In the genomic region with DNA sequence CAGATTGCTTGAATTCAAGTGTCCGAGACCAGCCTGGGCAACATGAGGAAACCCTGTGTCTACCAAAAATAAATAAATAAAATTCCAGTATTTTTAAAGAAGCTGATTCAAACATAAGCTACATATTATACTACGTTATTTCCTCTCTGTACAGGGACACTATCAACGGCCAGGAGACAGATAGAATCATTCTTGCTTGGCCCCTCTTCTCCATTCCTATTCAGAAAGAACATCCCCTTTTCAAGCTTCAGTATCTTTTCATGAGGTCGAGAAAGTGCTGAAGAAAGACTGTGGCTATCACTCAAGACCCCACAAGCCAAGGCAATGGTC, we compare ENCODE assay signal across 8 cellular contexts. TPM values are rescaled to one million over a fixed set of nuclear protein-coding genes. Genes with fewer than 3 reads are reported as not detected.
DNase-seq lines count a peak whose midpoint lies in the region; ATAC-seq and TF ChIP-seq lines count a peak whose summit lies in the region.

No MANE protein-coding gene starts in this region.

- H3K4me1 Mint-ChIP-seq in CD8-positive, alpha-beta T cell (ENCODE audit: low read depth) = peaks cover 49% of the 10 kb centered on the region

- TF ChIP-seq CTCF in CD8-positive, alpha-beta T cell (IDR thresholded peaks at IDR 0.05) = no peak
- no peak for TF ChIP-seq CTCF in SK-N-SH (IDR thresholded peaks at IDR 0.05)
- no peak for TF ChIP-seq CTCF in gastroesophageal sphincter (IDR thresholded peaks at IDR 0.05)
- TF ChIP-seq CTCF in spleen (IDR thresholded peaks at IDR 0.05 in 8 of 11, conservative IDR thresholded peaks at IDR 0.05 in 3 of 11) = no peak

- CTCF ChIA-PET in CD8-positive, alpha-beta T cell (lab: Charles Lee) = interaction anchor here (0.7 to 5.0 kb wide), 8 partner anchors 9 to 203 kb away, joined by 3 to 42 read pairs (median 6); partner anchors contain the start of gene PPM1A
- CTCF ChIA-PET in SK-N-SH (lab: Yijun Ruan, JAX) = interaction anchor here (0.6 to 3.5 kb wide), 8 partner anchors 9 to 290 kb away, joined by 3 to 33 read pairs (median 5); no protein-coding TSS in a partner anchor

- H3K27me3 Mint-ChIP-seq in CD8-positive, alpha-beta T cell (ENCODE audit: low read depth) = no peaks in the 10 kb centered on the region

- H3K9ac ChIP-seq in GM23248 (peak overlapping the region; percentile 87), SK-N-SH (peak overlapping the region; percentile 82)

- H3K9me3 ChIP-seq in CD8-positive, alpha-beta T cell (ENCODE audit: low read length) = no peaks in the 10 kb centered on the region
- no peaks in the 10 kb centered on the region for H3K9me3 ChIP-seq in GM23248 (ENCODE audit: low read depth)
- H3K9me3 ChIP-seq in SK-N-SH = no peaks in the 10 kb centered on the region
- no peaks in the 10 kb centered on the region for H3K9me3 ChIP-seq in gastroesophageal sphincter
- H3K9me3 ChIP-seq in spleen = no peaks in the 10 kb centered on the region

- H3K4me2 ChIP-seq in GM23248 (ENCODE audit: unreplicated experiment) (peak overlapping the region; percentile 84), SK-N-SH (peak overlapping the region; percentile 87)

- no peak for TF ChIP-seq EP300 in SK-N-SH (IDR thresholded peaks at IDR 0.05; ENCODE audit: borderline replicate concordance in 1 of 2, low read depth in 1 of 2, low read length in 1 of 2)
- no peak for TF ChIP-seq EP300 in gastroesophageal sphincter (IDR thresholded peaks at IDR 0.05)

- peak overlapping the region; percentile 100 for H3K27ac Mint-ChIP-seq in CD8-positive, alpha-beta T cell

- no peaks in the 10 kb centered on the region for H3K27me3 ChIP-seq in CD8-positive, alpha-beta T cell (ENCODE audit: insufficient read depth, low read length)
- H3K27me3 ChIP-seq in GM23248 (replicated peaks; ENCODE audit: insufficient read depth) (no peaks in the 10 kb centered on the region), SK-N-SH (ENCODE audit: insufficient read depth) (no peaks in the 10 kb centered on the region), gastroesophageal sphincter (no peaks in the 10 kb centered on the region), spleen (replicated peaks in 1 of 7) (no peaks in the 10 kb centered on the region)

- H3K9me2 ChIP-seq in GM23248 (ENCODE audit: insufficient read depth) (no peaks in the 10 kb centered on the region), SK-N-SH (no peaks in the 10 kb centered on the region)

- H2AFZ ChIP-seq in GM23248 = peak overlapping the region; percentile 91
- peak overlapping the region; percentile 99 for H2AFZ ChIP-seq in SK-N-SH (ENCODE audit: low read depth)

- POLR2A ChIA-PET in CD8-positive, alpha-beta T cell (lab: Charles Lee) = interaction anchor here (0.9 to 3.1 kb wide), 15 partner anchors 11 to 1868 kb away, joined by 3 to 42 read pairs (median 5); partner anchors contain the start of genes PCNX4, PPM1A, SLC38A6 and TRMT5
- POLR2A ChIA-PET in SK-N-SH (lab: Yijun Ruan, JAX) = interaction anchor here (1.0 to 1.5 kb wide), 5 partner anchors 12 to 83 kb away, joined by 3 to 16 read pairs (median 7); partner anchors contain the start of genes PCNX4 and PPM1A

- WGBS in GM23248 (ENCODE audit: low coverage in 1 of 2, low lambda C conversion rate in 2 of 2, missing lambda C conversion rate in 2 of 2), 2 experiments = 2 to 3% methylated on average over 4 of the region's 4 CpGs
- WGBS in SK-N-SH (ENCODE audit: low lambda C conversion rate) = 0% methylated on average over 4 of the region's 4 CpGs
- WGBS in gastroesophageal sphincter (ENCODE audit: low coverage in 1 of 2), 2 donors = 3 to 5% methylated on average over 3 to 4 of the region's 4 CpGs
- WGBS in spleen, 5 donors = 1 to 4% (median 2%) methylated on average over 4 of the region's 4 CpGs

- peak overlapping the region; percentile 82 for H3K27ac ChIP-seq in CD8-positive, alpha-beta T cell (ENCODE audit: low read depth, low read length)
- H3K27ac ChIP-seq in GM23248 = 0 out of 2 replicates have a peak overlapping the region, but pooled peaks have one; percentile 16
- H3K27ac ChIP-seq in SK-N-SH (ENCODE audit: low read depth in 2 of 2, low read length in 1 of 2) = peak overlapping the region; percentile 78 to 96
- H3K27ac ChIP-seq in gastroesophageal sphincter = peak overlapping the region; percentile 87 to 96 (median 94)
- H3K27ac ChIP-seq in spleen = peak overlapping the region; percentile 96 to 99 (median 98)

- H3K4me1 ChIP-seq in CD8-positive, alpha-beta T cell (ENCODE audit: insufficient read depth, low read length) = peaks cover 31% of the 10 kb centered on the region
- peaks cover 21% of the 10 kb centered on the region for H3K4me1 ChIP-seq in GM23248 (ENCODE audit: insufficient read depth)
- peaks cover 6 to 11% of the 10 kb centered on the region in 2 experiments; a peak in 2 of 4 replicates for H3K4me1 ChIP-seq in SK-N-SH (ENCODE audit: control insufficient read depth in 1 of 2, insufficient read depth in 2 of 2, low read depth in 1 of 2, low read length in 1 of 2)
- peaks cover 2 to 50% (median 10%) of the 10 kb centered on the region in 3 donors for H3K4me1 ChIP-seq in gastroesophageal sphincter
- H3K4me1 ChIP-seq in spleen = peaks cover 9 to 57% (median 38%) of the 10 kb centered on the region in 6 donors

- peaks cover 22% of the 10 kb centered on the region for H3K36me3 Mint-ChIP-seq in CD8-positive, alpha-beta T cell

- H3K79me2 ChIP-seq in GM23248 (ENCODE audit: insufficient read depth) (peaks cover 35% of the 10 kb centered on the region), SK-N-SH (ENCODE audit: insufficient read depth) (peaks cover 44% of the 10 kb centered on the region)

- TF ChIP-seq POLR2A in gastroesophageal sphincter (IDR thresholded peaks at IDR 0.05) (no peak), spleen (IDR thresholded peaks at IDR 0.05) (no peak)

- DNase-seq in CD8-positive, alpha-beta T cell = no peak
- DNase-seq in GM23248 (no peak), SK-N-SH (no peak), spleen (no peak), NCI-H2227 treated with DMSO at 0.1 percent for 48 hours (lab: John Stamatoyannopoulos, UW) (no peak), left lobe of liver (ENCODE audit: low spot score) (no peak)

- intact Hi-C loops in CD8-positive, alpha-beta T cell (cut with DNase I, micrococcal nuclease) = loop anchor here (1.0 to 10.0 kb wide), 8 partner anchors 15 to 981 kb away; partner anchors contain the start of genes DAAM1 (in 2 of the 2), JKAMP (in 1 of the 2) and L3HYPDH (in 1 of the 2)
- intact Hi-C loops in spleen (cut with DNase I; ENCODE audit: low total_unique reads) = no loop called here

- no peaks in the 10 kb centered on the region for H3K36me3 ChIP-seq in CD8-positive, alpha-beta T cell (ENCODE audit: insufficient read depth, low read length)
- H3K36me3 ChIP-seq in GM23248 (ENCODE audit: low read depth) (no peaks in the 10 kb centered on the region), SK-N-SH (replicated peaks in 1 of 2; ENCODE audit: control insufficient read depth in 1 of 2, insufficient read depth in 2 of 2, low read length in 1 of 2) (peaks cover under 1 to 7% of the 10 kb centered on the region in 2 experiments), gastroesophageal sphincter (no peaks in the 10 kb centered on the region), spleen (no peaks in the 10 kb centered on the region)

- ATAC-seq in CD8-positive, alpha-beta T cell = peak; percentile 7
- ATAC-seq in gastroesophageal sphincter (no peak), GM19463 (IDR thresholded peaks at IDR 0.05; ENCODE audit: unreplicated experiment) (no peak), left lobe of liver (no peak)

- peak overlapping the region; percentile 68 for H3K4me3 ChIP-seq in CD8-positive, alpha-beta T cell (ENCODE audit: low read depth, low read length)
- H3K4me3 ChIP-seq in GM23248 = peak overlapping the region; percentile 87
- peak overlapping the region; percentile 79 to 94 for H3K4me3 ChIP-seq in SK-N-SH (ENCODE audit: low read depth in 2 of 2, low read length in 1 of 2)
- H3K4me3 ChIP-seq in gastroesophageal sphincter = peak overlapping the region; percentile 78 to 90
- H3K4me3 ChIP-seq in spleen = peak overlapping the region; percentile 68 to 95 (median 84)

- H3F3A ChIP-seq in GM23248 (ENCODE audit: insufficient read depth) (peaks cover 8% of the 10 kb centered on the region), SK-N-SH (replicated peaks; ENCODE audit: insufficient read depth) (peaks cover 7% of the 10 kb centered on the region)

- no peaks in the 10 kb centered on the region for H3K9me3 Mint-ChIP-seq in CD8-positive, alpha-beta T cell

- peak overlapping the region; percentile 99 for H3K4me3 Mint-ChIP-seq in CD8-positive, alpha-beta T cell

- H4K20me1 ChIP-seq in GM23248 (ENCODE audit: insufficient read depth) (no peaks in the 10 kb centered on the region), SK-N-SH (ENCODE audit: insufficient read depth) (no peaks in the 10 kb centered on the region)

- in situ Hi-C loops in GM23248 (cut with MboI) = no loop called here

- no peak for TF ChIP-seq RAD21 in SK-N-SH (IDR thresholded peaks at IDR 0.05; ENCODE audit: low read length)

TF ChIP-seq in SK-N-SH, 30 proteins besides CTCF, POLR2A, EP300 and RAD21 (continues in another document):
- TF ChIP-seq CHD2 (IDR thresholded peaks at IDR 0.05; ENCODE audit: low read length, partially characterized antibody) (no peak), MEF2A (IDR thresholded peaks at IDR 0.05; ENCODE audit: borderline replicate concordance, low read depth) (no peak), TAF1 (IDR thresholded peaks at IDR 0.05; ENCODE audit: borderline replicate concordance, low read depth, low read length) (no peak; the same call in 1 of the 2 replicates), USF1 (IDR thresholded peaks at IDR 0.05; ENCODE audit: borderline replicate concordance, low read depth) (no peak)

RNA-seq across cellular contexts. Expression of gene DHRS7, which starts 0.3 kb away (rescaled TPM):
- 10 to 100 TPM; 26.6 to 27.6 TPM for total RNA-seq in CD8-positive, alpha-beta T cell
- 55.0 and 82.6 TPM in 2 replicates for total RNA-seq in GM23248 (2014; rRNA removed; shearing (Covaris generic))
- 88.9 and 89.8 TPM in 2 replicates for polyA plus RNA-seq in GM23248 (2016; fragmentation: Nextera tagmentation; extraction: Ambion mirVana)
- polyA plus RNA-seq in SK-N-SH (2012; rRNA removed) = 54.0 and 88.7 TPM in 2 replicates
- 69.0 and 72.0 TPM in 2 replicates for polyA plus RNA-seq in SK-N-SH (2012; cell fraction: cytosol; rRNA removed)
- polyA plus RNA-seq in SK-N-SH (2012; cell fraction: nucleus; rRNA removed) = 49.4 and 61.8 TPM in 2 replicates
- total RNA-seq in gastroesophageal sphincter = 10 to 100 TPM; 55.1 to 92.4 (median 60.6) TPM
- 10 to 100 TPM; 47.5 to 93.1 (median 56.2) TPM for total RNA-seq in spleen
- 10 to 100 TPM; 30.0 to 32.1 (median 30.8) TPM for polyA plus RNA-seq in spleen
- 92.1 TPM for total RNA-seq in left lobe of liver

Comparison
In these comparisons a context has a peak if more than half of its experiments do, and no peak if none do; other contexts are left out.
1. H3K27ac ChIP-seq: peak in every context shown above with its lines; median percentile 98 in spleen; 94 in gastroesophageal sphincter; 87 in SK-N-SH; 82 in CD8-positive, alpha-beta T cell; 16 in GM23248.